In the genomic region with DNA sequence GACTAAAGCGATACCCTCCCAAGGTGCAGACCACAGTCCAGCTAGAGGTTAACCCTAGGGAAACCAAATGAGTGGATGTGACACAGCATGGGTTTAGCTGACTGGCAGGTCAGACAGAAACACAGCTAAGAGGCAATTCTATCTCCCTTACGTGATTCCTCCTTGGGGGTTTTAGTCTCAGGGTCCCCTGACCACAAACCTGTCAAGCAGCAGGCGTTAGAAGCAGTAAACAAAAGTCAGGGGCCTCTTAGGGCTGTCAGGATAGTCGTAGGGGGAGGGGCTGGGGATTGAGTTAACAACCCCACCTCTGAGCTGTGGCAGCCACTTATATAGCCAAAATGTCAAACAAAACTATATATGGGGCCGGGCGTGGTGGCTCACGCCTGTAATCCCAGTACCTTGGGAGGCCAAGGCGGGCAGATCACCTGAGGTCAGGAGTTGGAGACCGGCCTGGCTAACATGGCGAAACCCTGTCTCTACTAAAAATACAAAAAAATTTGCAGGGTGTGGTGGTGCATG, we compare ENCODE assay signal across 22 cellular contexts. TPM values are rescaled to one million over a fixed set of nuclear protein-coding genes. Genes with fewer than 3 reads are reported as not detected.
DNase-seq lines count a peak whose midpoint lies in the region; ATAC-seq and TF ChIP-seq lines count a peak whose summit lies in the region.
"Had no signal": no experiment of that assay in that cellular context is flagged by ENCODE, and none has a peak within 500 bp of the region (broad histone marks: within the 10 kb centered on the region; RNA-seq: fewer than 3 reads in every experiment).

No MANE protein-coding gene starts in this region.

- H3K4me2 ChIP-seq in PC-3 (ENCODE audit: low read length), result peak overlapping the region; percentile 37; the same call in 1 of the 2 replicates
- H3K4me2 ChIP-seq: SK-N-SH had no signal

- peaks cover 20% of the 10 kb centered on the region for H3K4me1 ChIP-seq in PC-3 (ENCODE audit: insufficient read depth, low read length)
- H3K4me1 ChIP-seq in thyroid gland, result peaks cover 64 to 90% of the 10 kb centered on the region in 2 donors

- no peak for TF ChIP-seq POLR2A in thyroid gland (IDR thresholded peaks at IDR 0.05)

- H3K27me3 ChIP-seq in PC-3 (ENCODE audit: low read length) (no peaks in the 10 kb centered on the region), thyroid gland (no peaks in the 10 kb centered on the region)
- H3K27me3 ChIP-seq: ascending aorta, tibial artery had no signal

- no peaks in the 10 kb centered on the region for H3K79me2 ChIP-seq in PC-3 (ENCODE audit: low read length)

- H3K9me2 ChIP-seq in PC-3 (replicated peaks; ENCODE audit: low read length), result no peaks in the 10 kb centered on the region
- H3K9me2 ChIP-seq: SK-N-SH had no signal

- H3F3A ChIP-seq in PC-3 (ENCODE audit: low read length, unreplicated experiment), result no peaks in the 10 kb centered on the region

- POLR2A ChIA-PET in PC-3 (lab: Charles Lee; ENCODE audit: unreplicated experiment), result no interaction called here

- TF ChIP-seq CTCF in PC-3 (conservative IDR thresholded peaks at IDR 0.05; ENCODE audit: low read depth, low read length), result no peak
- no peak for TF ChIP-seq CTCF in thyroid gland (IDR thresholded peaks at IDR 0.05)

- ATAC-seq in PC-3, result no peak; the same call in 1 of the 2 replicates
- peak; percentile 39 for ATAC-seq in left colon
- ATAC-seq: naive thymus-derived CD4-positive, alpha-beta T cell had no signal

- peak; percentile 29 for DNase-seq in NK-92 treated with Interleukin-12 subunit alpha and Interleukin-12 subunit beta, amount 100 ng/mL, for 24 hours (lab: John Stamatoyannopoulos, UW)
- no peak for DNase-seq in NK-92 (lab: John Stamatoyannopoulos, UW; ENCODE audit: unreplicated experiment)
- no peak for DNase-seq in PC-3
- peak in 1 of 2 donors; percentile 46 for DNase-seq in left colon
- no peak for DNase-seq in thyroid gland
- DNase-seq in CD1c-positive myeloid dendritic cell (ENCODE audit: extremely low spot score), result no peak
- no peak for DNase-seq in midbrain (lab: John Stamatoyannopoulos, UW)
- DNase-seq in stimulated activated CD4-positive, alpha-beta T cell treated with anti-CD3 and anti-CD28 coated beads, Interleukin-4, amount 100 ng/mL, for 4 hours, result no peak
- DNase-seq: activated CD4-positive, alpha-beta T cell treated with anti-CD3 and anti-CD28 coated beads for 48 hours; caudate nucleus; dermis blood vessel endothelial cell; H7; Karpas-422; naive thymus-derived CD4-positive, alpha-beta T cell; NCI-H526; SK-N-SH; stimulated activated CD4-positive, alpha-beta T cell treated with anti-CD3 and anti-CD28 coated beads, Interleukin-12 subunit alpha, Interleukin-12 subunit beta, amount 100 ng/mL, for 4 hours; stimulated activated CD4-positive, alpha-beta T cell treated with anti-CD3 and anti-CD28 coated beads, Interleukin-4, amount 100 ng/mL, for 24 hours; stimulated activated naive CD4-positive, alpha-beta T cell treated with Interleukin-2 at 50 U/mL for 16 hours; tibial artery had no signal

- H4K20me1 ChIP-seq in PC-3 (ENCODE audit: low read length), result no peaks in the 10 kb centered on the region

- H3K27ac ChIP-seq in PC-3 (ENCODE audit: low read length), result peak overlapping the region; percentile 18
- H3K27ac ChIP-seq in thyroid gland, result peak overlapping the region; percentile 12 to 67 (median 31)
- H3K27ac ChIP-seq: ascending aorta, tibial artery had no signal

- no peak overlapping the region for H3K9ac ChIP-seq in PC-3 (ENCODE audit: low read length)
- H3K9ac ChIP-seq: SK-N-SH had no signal

- 80 to 87% methylated on average over 10 of the region's 10 CpGs for WGBS in thyroid gland, 2 donors

- no peak overlapping the region for H3K4me3 ChIP-seq in PC-3 (ENCODE audit: low read length)
- no peak overlapping the region for H3K4me3 ChIP-seq in thyroid gland (replicated peaks in 1 of 3)
- H3K4me3 ChIP-seq: ascending aorta, tibial artery had no signal

- H3K36me3 ChIP-seq in PC-3 (ENCODE audit: low read depth, low read length) (no peaks in the 10 kb centered on the region), thyroid gland (no peaks in the 10 kb centered on the region)
- H3K36me3 ChIP-seq: ascending aorta, tibial artery had no signal

- no peak overlapping the region for H2AFZ ChIP-seq in PC-3 (ENCODE audit: low read length)

- CTCF ChIA-PET in PC-3 (lab: Charles Lee), result no interaction called here

- intact Hi-C loops in PC-3 (cut with micrococcal nuclease), result no loop called here
- intact Hi-C loops in left colon (cut with DNase I, micrococcal nuclease), result no loop called here
- intact Hi-C loops in thyroid gland (cut with DNase I), result loop anchor here (5.0 to 10.0 kb wide), 2 partner anchors 48 to 1369 kb away; partner anchors contain the start of gene LRFN2

- BruUV-seq in PC-3 (replicated peaks; lab: Mats Ljungman, UMichigan), result no TSS peak

- no peaks in the 10 kb centered on the region for H3K9me3 ChIP-seq in PC-3 (ENCODE audit: low read length)
- no peaks in the 10 kb centered on the region for H3K9me3 ChIP-seq in thyroid gland
- H3K9me3 ChIP-seq: ascending aorta, SK-N-SH, tibial artery had no signal

RNA-seq across cellular contexts. Expression of gene KCNK5, which starts 13.6 kb away (rescaled TPM):
- 3.2 and 3.5 TPM in 2 replicates for total RNA-seq in PC-3 (2014; rRNA removed)
- 10 to 100 TPM; 44.8 to 52.9 TPM for total RNA-seq in left colon
- 10 to 100 TPM in 3 of 4 donors, 1 to 10 TPM in 1; 9.2 to 14.3 (median 13.0) TPM for total RNA-seq in thyroid gland
- total RNA-seq: endothelial cell of umbilical vein had no signal
